Comparison of ENCODE assay signal across 8 cellular contexts in the genomic region with DNA sequence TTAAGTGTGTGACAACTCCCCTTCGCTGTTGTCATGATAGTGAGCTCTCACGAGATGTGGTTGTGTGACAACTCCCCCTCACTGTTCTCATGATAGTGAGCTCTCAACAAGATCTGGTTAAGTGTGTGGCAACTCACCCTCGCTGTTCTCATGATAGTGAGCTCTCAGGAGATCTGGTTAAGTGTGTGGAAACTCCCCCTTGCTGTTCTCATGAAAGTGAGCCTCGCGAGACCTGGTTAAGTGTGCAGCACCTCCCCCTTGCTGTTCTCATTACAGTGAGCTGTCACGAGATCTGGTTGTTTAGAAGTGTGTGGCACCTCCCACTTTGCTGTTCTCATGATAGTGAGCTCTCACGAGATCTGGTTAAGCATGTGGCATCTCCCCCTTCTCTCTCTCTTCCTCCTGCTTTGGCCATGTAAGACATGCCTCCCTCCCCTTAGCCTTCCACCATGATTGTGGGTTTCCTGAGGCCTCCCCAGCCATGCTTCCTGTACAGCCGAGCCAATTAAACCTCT. TPM values are rescaled to one million over a fixed set of nuclear protein-coding genes. Genes with fewer than 3 reads are reported as not detected.
DNase-seq lines count a peak whose midpoint lies in the region; ATAC-seq lines count a peak whose summit lies in the region.

No MANE protein-coding gene starts in this region.

- peak overlapping the region; percentile 36 to 70 for H3K4me3 Mint-ChIP-seq in activated T-cell treated with anti-CD3 and anti-CD28 coated beads, Interleukin-2, amount 50 U/mL, for 72 hours

- H3K36me3 Mint-ChIP-seq in activated T-cell treated with anti-CD3 and anti-CD28 coated beads, Interleukin-2, amount 50 U/mL, for 72 hours (ENCODE audit: insufficient read depth in 2 of 2), result peaks cover 13 to 49% of the 10 kb centered on the region in 2 donors

- peaks cover 0 to 1% of the 10 kb centered on the region in 2 donors for H3K9me3 Mint-ChIP-seq in activated T-cell treated with anti-CD3 and anti-CD28 coated beads, Interleukin-2, amount 50 U/mL, for 72 hours

- DNase-seq in activated T-cell treated with anti-CD3 and anti-CD28 coated beads, Interleukin-2, amount 50 U/mL, for 72 hours, result peak; percentile 60 to 62
- DNase-seq in sciatic nerve (ENCODE audit: low spot score), result no peak
- DNase-seq in SKM-1 (lab: John Stamatoyannopoulos, UW; ENCODE audit: unreplicated experiment), result no peak
- no peak for DNase-seq in NCI-H2081 treated with DMSO at 0.1 percent for 48 hours (lab: John Stamatoyannopoulos, UW)
- no peak for DNase-seq in NCI-H1930 (lab: John Stamatoyannopoulos, UW)

- intact Hi-C loops in sciatic nerve (cut with DNase I), result no loop called here

- ATAC-seq in GM18870 (IDR thresholded peaks at IDR 0.05; ENCODE audit: unreplicated experiment), result peak; percentile 55
- ATAC-seq in HG03354 (IDR thresholded peaks at IDR 0.05; ENCODE audit: poor library complexity, severe bottlenecking, unreplicated experiment), result peak; percentile 74
- peak; percentile 93 for ATAC-seq in activated T-cell treated with anti-CD3 and anti-CD28 coated beads, Interleukin-2, amount 50 U/mL, for 72 hours (replicated peaks in 1 of 2)
- peak; percentile 28 for ATAC-seq in sciatic nerve
- no peak for ATAC-seq in GM18861 (IDR thresholded peaks at IDR 0.05; ENCODE audit: unreplicated experiment)

- no peaks in the 10 kb centered on the region for H3K27me3 Mint-ChIP-seq in activated T-cell treated with anti-CD3 and anti-CD28 coated beads, Interleukin-2, amount 50 U/mL, for 72 hours (ENCODE audit: low read depth)

- H3K27ac Mint-ChIP-seq in activated T-cell treated with anti-CD3 and anti-CD28 coated beads, Interleukin-2, amount 50 U/mL, for 72 hours, result peak overlapping the region; percentile 86

- peaks cover 35% of the 10 kb centered on the region for H3K4me1 Mint-ChIP-seq in activated T-cell treated with anti-CD3 and anti-CD28 coated beads, Interleukin-2, amount 50 U/mL, for 72 hours (ENCODE audit: low read depth)

RNA-seq across cellular contexts. Expression of a gene that starts 25.1 kb away (rescaled TPM):
- total RNA-seq in activated T-cell treated with anti-CD3 and anti-CD28 coated beads, Interleukin-2, amount 50 U/mL, for 72 hours, result 10 to 100 TPM; 18.9 to 22.4 TPM
- total RNA-seq in sciatic nerve, result 111 TPM

RNA-seq across cellular contexts. Expression of a gene that starts 31.7 kb away (rescaled TPM):
- 100 to 1,000 TPM; 120 to 121 TPM for total RNA-seq in activated T-cell treated with anti-CD3 and anti-CD28 coated beads, Interleukin-2, amount 50 U/mL, for 72 hours
- 103 TPM for total RNA-seq in sciatic nerve

RNA-seq across cellular contexts. Expression of a gene that starts 32.5 kb away (rescaled TPM):
- total RNA-seq in activated T-cell treated with anti-CD3 and anti-CD28 coated beads, Interleukin-2, amount 50 U/mL, for 72 hours, result 10 to 100 TPM; 22.3 to 25.7 TPM
- 12.7 TPM for total RNA-seq in sciatic nerve

Comparison
In these comparisons a context has a peak if more than half of its experiments do, and no peak if none do; other contexts are left out.
1. DNase-seq: peak in activated T-cell treated with anti-CD3 and anti-CD28 coated beads, Interleukin-2, amount 50 U/mL, for 72 hours (2 of 2); none in sciatic nerve (single experiment), SKM-1 (single experiment), NCI-H2081 treated with DMSO at 0.1 percent for 48 hours (single experiment) and NCI-H1930 (0 of 2).